9 cellular contexts compared by ENCODE assay signal in genomic region chr5:15794117-15794985, GRCh38.
A peak's percentile ranks its signal among the peaks of the same experiment; 100 is the strongest.
DNase-seq lines count a peak whose midpoint lies in the region; ATAC-seq and TF ChIP-seq lines count a peak whose summit lies in the region.
"Had no signal": no experiment of that assay in that cellular context is flagged by ENCODE, and none has a peak within 500 bp of the region (broad histone marks: within the 10 kb centered on the region; RNA-seq: fewer than 3 reads in every experiment).

No MANE protein-coding gene starts in this region.

- H3K27ac ChIP-seq in A673 (ENCODE audit: low read depth, low read length, poor library complexity, severe bottlenecking) (no peak overlapping the region), HUES64 (ENCODE audit: low read depth, low read length) (peak overlapping the region; percentile 25; the same call in 1 of the 2 replicates)

- H3K4me1 ChIP-seq in A673 (ENCODE audit: insufficient read depth, low read length, poor library complexity, severe bottlenecking) (no peaks in the 10 kb centered on the region), HUES64 (ENCODE audit: insufficient read depth, low read length) (peaks cover 23% of the 10 kb centered on the region)

- TF ChIP-seq CTCF in A673 (conservative IDR thresholded peaks at IDR 0.05; ENCODE audit: low read depth, low read length): peak; percentile 38; the same call in 1 of the 2 replicates
- no peak for TF ChIP-seq CTCF in cardiac fibroblast (IDR thresholded peaks at IDR 0.05; ENCODE audit: low read depth, low read length)

- BruUV-seq in A673 (replicated peaks; lab: Mats Ljungman, UMichigan): no TSS peak

- H3K36me3 ChIP-seq in A673 (ENCODE audit: insufficient read depth, low read length, poor library complexity, severe bottlenecking) (no peaks in the 10 kb centered on the region), HUES64 (ENCODE audit: insufficient read depth, low read length) (no peaks in the 10 kb centered on the region)

- POLR2A ChIA-PET in A673 (lab: Charles Lee; ENCODE audit: low non-redundant PET): no interaction called here

- DNase-seq in A673 (ENCODE audit: low spot score) (peak; percentile 8), cardiac fibroblast (ENCODE audit: low read depth in 2 of 2) (peak; percentile 53), left lobe of liver (ENCODE audit: low spot score) (no peak), NOMO-1 treated with dmso at 0.1 percent for 144 hours (lab: John Stamatoyannopoulos, UW; ENCODE audit: unreplicated experiment) (no peak), NCI-H187 (lab: John Stamatoyannopoulos, UW) (no peak), D341Med (ENCODE audit: low spot score) (no peak)
- DNase-seq: CD4-positive, alpha-beta memory T cell had no signal

- H3K4me3 ChIP-seq in A673 (ENCODE audit: low read depth, low read length, poor library complexity, severe bottlenecking): no peak overlapping the region
- H3K4me3 ChIP-seq in HUES64 (ENCODE audit: low read length): no peak overlapping the region
- no peak overlapping the region for H3K4me3 ChIP-seq in cardiac fibroblast (replicated peaks in 1 of 2; ENCODE audit: low read depth in 2 of 2, low read length in 2 of 2)

- peak; percentile 25 for ATAC-seq in left lobe of liver
- ATAC-seq in GM18870 (IDR thresholded peaks at IDR 0.05; ENCODE audit: unreplicated experiment): no peak

- CTCF ChIA-PET in A673 (lab: Charles Lee): no interaction called here

- no peaks in the 10 kb centered on the region for H3K27me3 ChIP-seq in A673 (replicated peaks; ENCODE audit: insufficient read depth, low read depth, low read length, poor library complexity)
- H3K27me3 ChIP-seq in HUES64 (ENCODE audit: insufficient read depth, low read length): no peaks in the 10 kb centered on the region

- intact Hi-C loops in A673 (cut with micrococcal nuclease; ENCODE audit: unreplicated experiment): loop anchor here (5.0 kb wide), 1 partner anchor 332 kb away; no protein-coding TSS in a partner anchor

- no peak overlapping the region for H3K9ac ChIP-seq in HUES64 (ENCODE audit: low read depth, low read length)

- H3K9me3 ChIP-seq in A673 (ENCODE audit: low read depth, low read length, poor library complexity, severe bottlenecking): no peaks in the 10 kb centered on the region
- no peaks in the 10 kb centered on the region for H3K9me3 ChIP-seq in HUES64 (ENCODE audit: insufficient read depth, low read depth, low read length)

- 78% methylated on average over 5 of the region's 5 CpGs for WGBS in HUES64

Comparison
In these comparisons a context has a peak if more than half of its experiments do, and no peak if none do; other contexts are left out.
1. DNase-seq: peak in A673 (single experiment) and cardiac fibroblast (2 of 2); none in left lobe of liver (single experiment), NOMO-1 treated with dmso at 0.1 percent for 144 hours (single experiment), NCI-H187 (0 of 2) and D341Med (single experiment).